In the genomic region with DNA sequence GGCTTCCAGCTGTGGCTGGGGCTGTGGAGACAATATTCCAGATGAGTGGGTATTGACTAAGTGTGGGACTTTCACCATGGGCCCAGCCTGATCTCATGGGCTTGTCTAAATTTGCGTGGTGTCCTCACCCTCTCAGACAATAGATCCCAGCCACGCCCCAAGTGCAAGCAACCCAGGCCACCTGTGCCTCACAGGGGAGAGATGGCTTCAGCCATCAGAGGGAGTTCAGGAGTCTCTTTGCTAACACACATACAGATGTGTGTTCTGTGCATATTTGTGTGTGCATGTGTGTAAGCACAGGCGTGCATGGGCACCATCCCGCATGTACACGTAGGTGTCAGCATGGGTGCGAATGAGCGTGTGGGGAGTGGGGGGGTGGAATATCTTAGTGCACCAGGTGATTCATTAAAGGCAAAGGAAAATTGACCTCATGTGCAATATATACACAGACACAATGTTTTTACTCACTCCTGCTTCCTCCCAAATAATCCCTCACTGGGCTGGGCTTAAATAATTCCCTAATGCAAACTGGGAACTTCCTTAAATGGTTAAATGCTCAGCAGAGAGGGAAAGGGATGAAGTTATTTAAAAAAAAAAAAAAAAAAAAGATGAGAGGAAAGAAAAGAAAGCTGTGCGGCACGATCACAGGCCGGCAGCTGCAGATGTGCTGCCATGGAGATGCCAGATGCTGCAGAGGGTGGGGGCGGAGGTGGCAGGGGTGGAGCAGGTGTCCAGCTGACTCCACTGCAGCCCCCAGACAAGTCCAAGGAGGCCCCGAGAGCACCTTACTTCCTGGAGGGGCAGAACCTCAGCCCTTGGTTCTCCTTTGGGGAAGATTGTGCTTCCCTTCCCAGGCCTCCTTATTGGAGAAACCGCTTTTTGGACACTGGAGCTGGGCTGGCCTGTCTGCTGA, we compare ENCODE assay signal across 19 cellular contexts. TPM values are rescaled to one million over a fixed set of nuclear protein-coding genes. Genes with fewer than 3 reads are reported as not detected.
DNase-seq lines count a peak whose midpoint lies in the region; ATAC-seq, FAIRE-seq and TF ChIP-seq lines count a peak whose summit lies in the region.
"Had no signal": no experiment of that assay in that cellular context is flagged by ENCODE, and none has a peak within 500 bp of the region (broad histone marks: within the 10 kb centered on the region; RNA-seq: fewer than 3 reads in every experiment).

No MANE protein-coding gene starts in this region.

- H3K36me3 ChIP-seq in GM12878 (ENCODE audit: control insufficient read depth in 2 of 2, insufficient read depth in 2 of 2, low read length in 1 of 2) (no peaks in the 10 kb centered on the region), mucosa of descending colon (ENCODE audit: low read depth) (no peaks in the 10 kb centered on the region), vagina (no peaks in the 10 kb centered on the region)
- H3K36me3 ChIP-seq: Peyer's patch had no signal

- TF ChIP-seq CTCF in GM12878 (IDR thresholded peaks at IDR 0.05 in 2 of 3, conservative IDR thresholded peaks at IDR 0.05 in 1 of 3; ENCODE audit: control insufficient read depth in 2 of 3, extremely low read depth in 1 of 3, insufficient read depth in 1 of 3, low read depth in 3 of 3, low read length in 3 of 3) (no peak), mucosa of descending colon (IDR thresholded peaks at IDR 0.05) (no peak), vagina (IDR thresholded peaks at IDR 0.05) (no peak)

- no peaks in the 10 kb centered on the region for H4K20me1 ChIP-seq in GM12878 (ENCODE audit: control insufficient read depth, insufficient read depth)

- H2AFZ ChIP-seq in GM12878 (ENCODE audit: control insufficient read depth, low read depth, low read length) = no peak overlapping the region
- H2AFZ ChIP-seq: parathyroid adenoma had no signal

- RAD21 ChIA-PET in GM12878 (lab: Charles Lee; ENCODE audit: unreplicated experiment) = no interaction called here

- no peaks in the 10 kb centered on the region for H3K4me1 ChIP-seq in GM12878 (ENCODE audit: control insufficient read depth, insufficient read depth, low read length)
- peaks cover 8% of the 10 kb centered on the region for H3K4me1 ChIP-seq in mucosa of descending colon (ENCODE audit: low read depth)
- H3K4me1 ChIP-seq in vagina = peaks cover 55% of the 10 kb centered on the region
- H3K4me1 ChIP-seq: body of pancreas, parathyroid adenoma, Peyer's patch had no signal

- ATAC-seq in Right ventricle myocardium inferior (no peak), GM12878 (peak; percentile 11; the same call in 1 of the 3 replicates), mucosa of descending colon (peak; percentile 84), GM18498 (IDR thresholded peaks at IDR 0.05; ENCODE audit: unreplicated experiment) (no peak)
- no peak for ATAC-seq in activated CD4-positive, CD25-positive, alpha-beta regulatory T cell treated with anti-CD3 and anti-CD28 coated beads, Interleukin-2, amount 50 U/mL, for 24 hours
- ATAC-seq: body of pancreas, left cardiac atrium had no signal

- H3K9me3 ChIP-seq in GM12878 (replicated peaks; ENCODE audit: control insufficient read depth, insufficient read depth, low read length) (no peaks in the 10 kb centered on the region), mucosa of descending colon (no peaks in the 10 kb centered on the region), vagina (no peaks in the 10 kb centered on the region)
- H3K9me3 ChIP-seq: body of pancreas, Peyer's patch had no signal

- no peak overlapping the region for H3K27ac ChIP-seq in GM12878 (ENCODE audit: control insufficient read depth, insufficient read depth)
- H3K27ac ChIP-seq in vagina = peak overlapping the region; percentile 95
- H3K27ac ChIP-seq: body of pancreas, parathyroid adenoma had no signal

- no peak for TF ChIP-seq EP300 in GM12878 (IDR thresholded peaks at IDR 0.05; ENCODE audit: borderline replicate concordance in 1 of 2, control insufficient read depth in 1 of 2, low read depth in 2 of 2, low read length in 2 of 2)

- H3K4me3 ChIP-seq in GM12878 (no peak overlapping the region), mucosa of descending colon (no peak overlapping the region), vagina (no peak overlapping the region)
- H3K4me3 ChIP-seq: body of pancreas, Peyer's patch had no signal

- in situ Hi-C loops in GM12878 (cut with MboI) = no loop called here

- intact Hi-C loops in Right ventricle myocardium inferior (cut with DNase I) = no loop called here
- intact Hi-C loops in cardiac septum (cut with DNase I) = no loop called here
- intact Hi-C loops in GM12878 (cut with micrococcal nuclease; ENCODE audit: unreplicated experiment) = no loop called here
- intact Hi-C loops in mucosa of descending colon (cut with DNase I, micrococcal nuclease) = no loop called here
- intact Hi-C loops in vagina (cut with DNase I) = no loop called here

- CTCF ChIA-PET in GM12878 (lab: Yijun Ruan, JAX) = no interaction called here

- H3K27me3 ChIP-seq in GM12878 (replicated peaks in 1 of 2; ENCODE audit: control insufficient read depth in 2 of 2, insufficient read depth in 2 of 2, low read length in 1 of 2) (no peaks in the 10 kb centered on the region), vagina (no peaks in the 10 kb centered on the region)
- H3K27me3 ChIP-seq: body of pancreas, Peyer's patch had no signal

- TF ChIP-seq RAD21 in GM12878 (IDR thresholded peaks at IDR 0.05; ENCODE audit: insufficient read depth, low read depth, low read length) = no peak

- H3K79me2 ChIP-seq in GM12878 (ENCODE audit: control insufficient read depth, insufficient read depth, low read length) = no peaks in the 10 kb centered on the region
- H3K79me2 ChIP-seq: parathyroid adenoma had no signal

- H3K4me2 ChIP-seq in GM12878 (ENCODE audit: control insufficient read depth, insufficient read depth) = no peak overlapping the region

- BruUV-seq in GM12878 (replicated peaks; lab: Mats Ljungman, UMichigan) = no TSS peak

- DNase-seq in Right ventricle myocardium inferior (ENCODE audit: missing footprints) = peak; percentile 63
- DNase-seq in cardiac septum (ENCODE audit: low spot score) = no peak
- DNase-seq in GM12878 (ENCODE audit: low read depth, low spot score) = no peak
- peak; percentile 54 to 67 (median 66) for DNase-seq in mucosa of descending colon
- no peak for DNase-seq in vagina (ENCODE audit: extremely low spot score in 2 of 2)
- no peak for DNase-seq in Kasumi-1 (lab: John Stamatoyannopoulos, UW)
- DNase-seq: activated naive CD4-positive, alpha-beta T cell treated with anti-CD3 and anti-CD28 coated beads, Interleukin-2, amount 50 U/mL, for 16 hours; CD8-positive, alpha-beta memory T cell; hippocampal formation; left cardiac atrium; NCI-H510A; Peyer's patch; stimulated activated naive CD4-positive, alpha-beta T cell treated with Interleukin-2 at 50 U/mL for 16 hours; T-helper 1 cell had no signal

- no peak for FAIRE-seq in GM12878 (lab: Jason Lieb, UNC)
- FAIRE-seq: G401.6 had no signal

- POLR2A ChIA-PET in GM12878 (lab: Charles Lee) = interaction anchor here (0.6 kb wide), 1 partner anchor 108 kb away, joined by 3 read pairs; no protein-coding TSS in a partner anchor

- SMC1A ChIA-PET in GM12878 (lab: Charles Lee; ENCODE audit: uncharacterized antibody, unreplicated experiment) = no interaction called here

- TF ChIP-seq POLR2A in GM12878 (IDR thresholded peaks at IDR 0.05; ENCODE audit: low read depth, low read length) (no peak), vagina (IDR thresholded peaks at IDR 0.05) (no peak)

- H3K9ac ChIP-seq in GM12878 (ENCODE audit: control insufficient read depth, insufficient read depth, low read length) = no peak overlapping the region
- H3K9ac ChIP-seq: parathyroid adenoma had no signal

- 43% methylated on average over 10 of the region's 13 CpGs for WGBS in GM12878 (ENCODE audit: insufficient coverage, insufficient replicate concordance, low lambda C conversion rate, missing lambda C conversion rate)

TF ChIP-seq in GM12878, 131 proteins besides CTCF, POLR2A, EP300 and RAD21:
- no peak for TF ChIP-seq CREB1 (IDR thresholded peaks at IDR 0.05; ENCODE audit: low read depth)
- TF ChIP-seq, protein P1, sequence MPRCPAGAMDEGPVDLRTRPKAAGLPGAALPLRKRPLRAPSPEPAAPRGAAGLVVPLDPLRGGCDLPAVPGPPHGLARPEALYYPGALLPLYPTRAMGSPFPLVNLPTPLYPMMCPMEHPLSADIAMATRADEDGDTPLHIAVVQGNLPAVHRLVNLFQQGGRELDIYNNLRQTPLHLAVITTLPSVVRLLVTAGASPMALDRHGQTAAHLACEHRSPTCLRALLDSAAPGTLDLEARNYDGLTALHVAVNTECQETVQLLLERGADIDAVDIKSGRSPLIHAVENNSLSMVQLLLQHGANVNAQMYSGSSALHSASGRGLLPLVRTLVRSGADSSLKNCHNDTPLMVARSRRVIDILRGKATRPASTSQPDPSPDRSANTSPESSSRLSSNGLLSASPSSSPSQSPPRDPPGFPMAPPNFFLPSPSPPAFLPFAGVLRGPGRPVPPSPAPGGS (IDR thresholded peaks at IDR 0.05; ENCODE audit: borderline replicate concordance, insufficient read depth, low read depth, low read length, poor library complexity, severe bottlenecking) = peak; percentile 23
TF ChIP-seq in GM12878: peak in this region for 1.

RNA-seq across cellular contexts. Expression of a gene that starts 24.0 kb away (rescaled TPM):
- total RNA-seq in Right ventricle myocardium inferior (58.8 TPM), cardiac septum (41.3 TPM), GM12878 (2014; rRNA removed) (2.7 and 3.1 TPM in 2 replicates), GM12878 (2014; rRNA removed; fragmentation: Illumina TruSeq; extraction: Trizol) (0.97 and 1.3 TPM in 2 replicates), GM12878 (2021) (3.0 and 3.5 TPM in 2 replicates), mucosa of descending colon (10 to 100 TPM; 54.6 to 95.2 (median 75.9) TPM), vagina (73.7 TPM)
- total RNA-seq in GM12878 (2013; cell fraction: nucleolus; rRNA removed) = 31.6 and 35.8 TPM in 2 replicates
- polyA plus RNA-seq in GM12878 (2011; ENCODE audit: low read depth) = 0.71 TPM
- polyA plus RNA-seq in GM12878 (2011; rRNA removed) (5.9 and 7.1 TPM in 2 replicates), GM12878 (2014; fragmentation: Illumina TruSeq; extraction: Trizol) (1.4 TPM in 2 replicates), GM12878 (2014; fragmentation: Nextera tagmentation; extraction: Ambion mirVana) (under 1 TPM; 0.05 to 0.20 TPM), GM12878 (2014; rRNA removed) (2.5 and 2.8 TPM in 2 replicates), GM12878 (2016; fragmentation: Nextera tagmentation; extraction: Ambion mirVana) (1 to 10 TPM; 3.7 to 3.8 TPM)
- 8.1 and 10.0 TPM in 2 replicates for polyA plus RNA-seq in GM12878 (2011; cell fraction: cytosol; rRNA removed)
- 11.7 and 13.6 TPM in 2 replicates for polyA plus RNA-seq in GM12878 (2011; cell fraction: nucleus; rRNA removed)
- 1.1 and 2.5 TPM in 2 replicates for polyA plus RNA-seq in GM12878 (2012)
- polyA minus RNA-seq in GM12878 (2011; rRNA and poly(A)+ RNA removed) = 9.4 and 26.8 TPM in 2 replicates
- polyA minus RNA-seq in GM12878 (2011; cell fraction: cytosol; rRNA and poly(A)+ RNA removed) = 6.2 and 7.5 TPM in 2 replicates
- 13.8 and 28.0 TPM in 2 replicates for polyA minus RNA-seq in GM12878 (2011; cell fraction: nucleus; rRNA and poly(A)+ RNA removed)

Comparison
In these comparisons a context has a peak if more than half of its experiments do, and no peak if none do; other contexts are left out.
1. DNase-seq: peak in Right ventricle myocardium inferior (single experiment) and mucosa of descending colon (3 of 3); none in cardiac septum (single experiment), GM12878 (single experiment), vagina (0 of 2) and Kasumi-1 (0 of 2).
2. ATAC-seq: peak in GM12878 (single experiment) and mucosa of descending colon (single experiment); none in Right ventricle myocardium inferior (single experiment), activated CD4-positive, CD25-positive, alpha-beta regulatory T cell treated with anti-CD3 and anti-CD28 coated beads, Interleukin-2, amount 50 U/mL, for 24 hours (0 of 2) and GM18498 (single experiment).